18 cellular contexts compared by ENCODE assay signal in the genomic region with DNA sequence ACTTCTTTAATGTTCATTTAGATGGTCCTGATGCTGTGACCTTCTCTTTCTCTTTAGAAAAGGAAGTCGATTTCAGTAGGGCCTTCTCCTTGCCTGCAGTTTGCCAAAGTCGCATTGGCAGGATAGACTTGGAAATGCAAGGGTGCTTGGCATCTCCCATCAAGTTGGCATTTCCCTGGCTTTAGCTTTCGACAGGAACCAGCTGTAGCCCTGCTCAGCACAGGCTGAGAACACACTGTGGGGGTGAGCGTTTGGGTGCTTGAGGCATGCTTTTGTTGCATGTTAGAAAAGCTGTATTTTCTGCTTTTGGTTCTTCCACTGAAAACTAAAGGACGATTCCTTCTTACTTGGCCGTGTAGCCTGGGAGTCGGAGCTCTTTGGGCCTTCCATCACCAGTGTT. TPM values are rescaled to one million over a fixed set of nuclear protein-coding genes. Genes with fewer than 3 reads are reported as not detected.
A peak's percentile ranks its signal among the peaks of the same experiment; 100 is the strongest.
DNase-seq lines count a peak whose midpoint lies in the region; ATAC-seq and TF ChIP-seq lines count a peak whose summit lies in the region.
"Had no signal": no experiment of that assay in that cellular context is flagged by ENCODE, and none has a peak within 500 bp of the region (broad histone marks: within the 10 kb centered on the region; RNA-seq: fewer than 3 reads in every experiment).

No MANE protein-coding gene starts in this region.

- no peaks in the 10 kb centered on the region for H3K27me3 ChIP-seq in left ventricle myocardium inferior (ENCODE audit: low read depth)
- H3K27me3 ChIP-seq in dorsolateral prefrontal cortex, result no peaks in the 10 kb centered on the region
- H3K27me3 ChIP-seq: left lung had no signal

- peaks cover 7% of the 10 kb centered on the region for H3K4me1 ChIP-seq in left ventricle myocardium inferior
- H3K4me1 ChIP-seq: A549, left lung had no signal

- H3K27ac ChIP-seq in left ventricle myocardium inferior (replicated peaks), result peak overlapping the region; percentile 63
- peak overlapping the region in 52 of 59 donors; percentile 6 to 88 (median 64) for H3K27ac ChIP-seq in dorsolateral prefrontal cortex
- H3K27ac ChIP-seq: A549 had no signal

- no peaks in the 10 kb centered on the region for H3K36me3 ChIP-seq in left ventricle myocardium inferior
- H3K36me3 ChIP-seq: left lung had no signal

- no peak for TF ChIP-seq CTCF in left ventricle myocardium inferior (IDR thresholded peaks at IDR 0.05; ENCODE audit: borderline replicate concordance)
- no peak for TF ChIP-seq CTCF in dorsolateral prefrontal cortex (IDR thresholded peaks at IDR 0.05 in 54 of 56, conservative IDR thresholded peaks at IDR 0.05 in 2 of 56; ENCODE audit: low read depth in 1 of 56, partially characterized antibody in 56 of 56)

- H3K4me3 ChIP-seq in left ventricle myocardium inferior (no peak overlapping the region), dorsolateral prefrontal cortex (peak overlapping the region in 8 of 59 donors; percentile 0 to 28 (median 12))
- H3K4me3 ChIP-seq: A549, left lung had no signal

- DNase-seq in left ventricle myocardium inferior (no peak), Right ventricle myocardium inferior (ENCODE audit: missing footprints) (no peak), dorsolateral prefrontal cortex (peak in 8 of 10 donors; percentile 14 to 75 (median 60)), pons (ENCODE audit: low spot score) (peak; percentile 40), NCI-H345 treated with DMSO at 0.1 percent for 48 hours (lab: John Stamatoyannopoulos, UW; ENCODE audit: unreplicated experiment) (no peak), SK-N-DZ (ENCODE audit: low spot score) (no peak)
- DNase-seq: activated naive CD8-positive, alpha-beta T cell treated with anti-CD3 and anti-CD28 coated beads, Interleukin-2, amount 50 U/mL, for 24 hours; CD4-positive, alpha-beta T cell; central memory CD4-positive, alpha-beta T cell; left lung; NCI-H1417; NCI-H2171 treated with DMSO at 0.1 percent for 48 hours; SIG-M5 had no signal

- intact Hi-C loops in left ventricle myocardium inferior (cut with micrococcal nuclease) (no loop called here), Right ventricle myocardium inferior (cut with DNase I) (no loop called here), dorsolateral prefrontal cortex (cut with DNase I) (no loop called here)

- H3K9me3 ChIP-seq in left ventricle myocardium inferior (replicated peaks), result no peaks in the 10 kb centered on the region
- H3K9me3 ChIP-seq: A549, left lung had no signal

- no peak for ATAC-seq in Right ventricle myocardium inferior
- no peak for ATAC-seq in HG02763 (IDR thresholded peaks at IDR 0.05; ENCODE audit: unreplicated experiment)
- ATAC-seq in HG03565 (IDR thresholded peaks at IDR 0.05; ENCODE audit: unreplicated experiment), result no peak
- ATAC-seq: A549; activated CD4-positive, CD25-positive, alpha-beta regulatory T cell treated with anti-CD3 and anti-CD28 coated beads, Interleukin-2, amount 50 U/mL, for 24 hours; activated naive CD8-positive, alpha-beta T cell treated with anti-CD3 and anti-CD28 coated beads, Interleukin-2, amount 50 U/mL, for 24 hours; activated T-helper 17 cell treated with anti-CD3 and anti-CD28 coated beads, Interleukin-2, amount 50 U/mL, for 72 hours; left lung had no signal

RNA-seq across cellular contexts. Expression of a gene that starts 37.7 kb away (rescaled TPM):
- 1.0 TPM for total RNA-seq in left ventricle myocardium inferior
- 1.7 TPM for total RNA-seq in Right ventricle myocardium inferior
- 10 to 100 TPM in 118 of 120 experiments, 1 to 10 TPM in 2; 8.6 to 50.7 (median 16.4) TPM for total RNA-seq in dorsolateral prefrontal cortex
- polyA plus RNA-seq in SK-N-DZ (2014; cell fraction: cytosol; rRNA removed), result 25.5 and 31.1 TPM in 2 replicates
- polyA plus RNA-seq in SK-N-DZ (2014; cell fraction: nucleus; rRNA removed), result 10.5 and 13.8 TPM in 2 replicates

Comparison
In these comparisons a context has a peak if more than half of its experiments do, and no peak if none do; other contexts are left out.
1. DNase-seq: peak in dorsolateral prefrontal cortex (8 of 10) and pons (single experiment); none in left ventricle myocardium inferior (single experiment), Right ventricle myocardium inferior (single experiment), NCI-H345 treated with DMSO at 0.1 percent for 48 hours (single experiment) and SK-N-DZ (single experiment).